Comparison of ENCODE assay signal across 8 cellular contexts in the genomic region with DNA sequence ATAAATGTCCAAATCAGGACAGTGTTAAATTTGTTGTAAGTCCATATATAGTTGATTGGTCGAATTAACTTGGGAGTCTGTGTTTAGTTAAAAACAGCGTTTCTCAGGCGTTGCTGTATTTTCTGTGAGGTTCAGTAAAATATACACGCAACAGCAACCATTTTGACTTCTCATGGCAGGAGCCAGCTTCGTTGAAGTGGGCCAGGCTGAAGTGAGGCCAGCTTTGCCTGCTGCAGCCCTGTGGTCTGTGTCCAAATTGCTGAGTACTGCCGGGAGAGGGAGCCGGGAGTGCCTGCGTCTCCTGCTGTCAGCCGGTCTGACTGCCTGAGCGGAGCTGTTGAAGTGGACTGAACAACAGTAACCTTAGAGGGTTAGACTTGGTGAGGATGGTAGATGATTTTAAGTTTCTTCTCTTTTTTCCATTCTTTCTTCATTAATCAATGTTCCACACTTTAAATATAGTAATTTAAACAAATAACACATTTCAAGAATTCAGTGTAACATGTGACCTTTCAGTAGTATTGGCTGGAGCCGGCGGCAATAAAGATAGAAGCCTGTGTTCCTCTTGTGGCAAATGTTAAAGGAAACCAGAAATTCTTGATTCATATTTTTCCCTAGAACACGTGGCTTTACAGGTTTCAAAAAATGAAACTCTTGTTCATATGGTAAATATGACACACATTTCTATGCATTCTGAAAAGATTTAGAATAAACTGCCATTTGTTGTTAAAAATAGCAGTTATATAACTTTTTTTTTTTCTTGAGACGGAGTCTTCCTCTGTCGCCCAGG. TPM values are rescaled to one million over a fixed set of nuclear protein-coding genes. Genes with fewer than 3 reads are reported as not detected.
A peak's percentile ranks its signal among the peaks of the same experiment; 100 is the strongest.
DNase-seq lines count a peak whose midpoint lies in the region; ATAC-seq and TF ChIP-seq lines count a peak whose summit lies in the region.

No MANE protein-coding gene starts in this region.

- H3K4me3 ChIP-seq in RWPE2 (ENCODE audit: severe bottlenecking), result no peak overlapping the region
- H3K4me3 ChIP-seq in esophagus (ENCODE audit: low read depth in 1 of 2, low read length in 2 of 2), result no peak overlapping the region
- H3K4me3 ChIP-seq in muscle layer of duodenum (ENCODE audit: low read depth in 1 of 2, low read length in 2 of 2), result no peak overlapping the region
- no peak overlapping the region for H3K4me3 ChIP-seq in vagina

- H3K27me3 ChIP-seq in RWPE2 (ENCODE audit: insufficient read depth, poor library complexity, severe bottlenecking) (no peaks in the 10 kb centered on the region), esophagus (ENCODE audit: control insufficient read depth in 1 of 2, insufficient read depth in 2 of 2, low read length in 2 of 2) (no peaks in the 10 kb centered on the region), muscle layer of duodenum (ENCODE audit: low read depth, low read length) (no peaks in the 10 kb centered on the region), vagina (no peaks in the 10 kb centered on the region)

- DNase-seq in NCI-H1092 treated with DMSO at 0.1 percent for 48 hours (lab: John Stamatoyannopoulos, UW), result peak; percentile 25
- DNase-seq in NCI-H1092 (lab: John Stamatoyannopoulos, UW), result no peak
- no peak for DNase-seq in RWPE2 (ENCODE audit: low spot score)
- DNase-seq in vagina (ENCODE audit: extremely low spot score in 2 of 2), result no peak
- no peak for DNase-seq in NCI-H526 treated with DMSO at 0.1 percent for 48 hours (lab: John Stamatoyannopoulos, UW)

- TF ChIP-seq CTCF in RWPE2 (IDR thresholded peaks at IDR 0.05; ENCODE audit: poor library complexity, severe bottlenecking) (peak; percentile 48), vagina (IDR thresholded peaks at IDR 0.05) (peak in 1 of 3 experiments; percentile 37)

- H3K36me3 ChIP-seq in RWPE2 (ENCODE audit: low read depth) (no peaks in the 10 kb centered on the region), esophagus (ENCODE audit: control insufficient read depth in 2 of 2, insufficient read depth in 2 of 2, low read length in 1 of 2) (peaks cover 0 to 6% of the 10 kb centered on the region in 2 donors), muscle layer of duodenum (ENCODE audit: control insufficient read depth in 1 of 2, insufficient read depth in 2 of 2, low read length in 2 of 2) (peaks cover 0 to 5% of the 10 kb centered on the region in 2 donors), vagina (no peaks in the 10 kb centered on the region)

- H3K9me3 ChIP-seq in RWPE2 (ENCODE audit: severe bottlenecking), result no peaks in the 10 kb centered on the region
- no peaks in the 10 kb centered on the region for H3K9me3 ChIP-seq in esophagus (ENCODE audit: control insufficient read depth in 2 of 2, insufficient read depth in 1 of 2, low read depth in 1 of 2, low read length in 1 of 2)
- no peaks in the 10 kb centered on the region for H3K9me3 ChIP-seq in muscle layer of duodenum (ENCODE audit: control insufficient read depth in 1 of 2, low read length in 2 of 2)
- no peaks in the 10 kb centered on the region for H3K9me3 ChIP-seq in vagina

- ATAC-seq in RWPE2 (ENCODE audit: low read depth) (peak; percentile 58), HG02678 (IDR thresholded peaks at IDR 0.05; ENCODE audit: unreplicated experiment) (no peak)

- no peak for TF ChIP-seq POLR2A in vagina (IDR thresholded peaks at IDR 0.05)

- intact Hi-C loops in vagina (cut with DNase I), result no loop called here

- H3K4me1 ChIP-seq in RWPE2 (ENCODE audit: insufficient read depth, poor library complexity, severe bottlenecking) (peaks cover 38% of the 10 kb centered on the region), esophagus (ENCODE audit: control insufficient read depth in 2 of 2, insufficient read depth in 2 of 2, low read length in 1 of 2) (peaks cover 6 to 24% of the 10 kb centered on the region in 2 donors), muscle layer of duodenum (ENCODE audit: control insufficient read depth in 1 of 2, insufficient read depth in 2 of 2, low read length in 2 of 2) (peaks cover 2 to 15% of the 10 kb centered on the region in 2 donors), vagina (peaks cover 44% of the 10 kb centered on the region)

- 33 to 37% methylated on average over 15 of the region's 15 CpGs for WGBS in esophagus, 2 donors

- H3K27ac ChIP-seq in RWPE2 (ENCODE audit: poor library complexity, severe bottlenecking) (peak overlapping the region; percentile 97), esophagus (ENCODE audit: low read depth in 2 of 2, low read length in 1 of 2) (peak overlapping the region; percentile 96 to 97), muscle layer of duodenum (ENCODE audit: low read length) (peak overlapping the region; percentile 41), vagina (peak overlapping the region; percentile 72)

RNA-seq across cellular contexts. Expression of a gene that starts 37.0 kb away (rescaled TPM):
- polyA plus RNA-seq in esophagus, result 100 to 1,000 TPM in 1 of 2 donors, 10 to 100 TPM in 1; 30.2 to 111 TPM
- 83.0 TPM for total RNA-seq in vagina

Comparison
In these comparisons a context has a peak if more than half of its experiments do, and no peak if none do; other contexts are left out.
1. H3K27ac ChIP-seq: peak in every context shown above with its lines; median percentile 97 in RWPE2; 96 in esophagus; 72 in vagina; 41 in muscle layer of duodenum.